7 cellular contexts compared by ENCODE assay signal in genomic region chr12:121466800-121467637, GRCh38.
DNase-seq lines count a peak whose midpoint lies in the region; ATAC-seq lines count a peak whose summit lies in the region.

No MANE protein-coding gene starts in this region.

- DNase-seq in NCI-H128 (lab: John Stamatoyannopoulos, UW; ENCODE audit: unreplicated experiment) (peak; percentile 70), anterior cingulate cortex (lab: John Stamatoyannopoulos, UW) (peak in 56 of 58 donors; percentile 16 to 93 (median 83)), hypothalamus (lab: John Stamatoyannopoulos, UW) (peak in 49 of 51 donors; percentile 33 to 95 (median 82)), sciatic nerve (ENCODE audit: low spot score) (peak; percentile 91)
- peak; percentile 93 for DNase-seq in T-helper 2 cell treated with Interferon-gamma antibody and Interleukin-4, amounts not matched to agents 5 μg/mL and 100 μg/mL, for 36 hours (ENCODE audit: low spot score)

- no peaks in the 10 kb centered on the region for H3K9me3 Mint-ChIP-seq in T-helper 2 cell treated with Interferon-gamma antibody and Interleukin-4, amounts not matched to agents 5 μg/mL and 100 μg/mL, for 36 hours

- ATAC-seq in GM18498 (IDR thresholded peaks at IDR 0.05; ENCODE audit: unreplicated experiment) (peak; percentile 90), HG02759 (IDR thresholded peaks at IDR 0.05; ENCODE audit: unreplicated experiment) (peak; percentile 91), sciatic nerve (peak; percentile 93)

- H3K36me3 Mint-ChIP-seq in T-helper 2 cell treated with Interferon-gamma antibody and Interleukin-4, amounts not matched to agents 5 μg/mL and 100 μg/mL, for 36 hours (ENCODE audit: low read depth): peaks cover 8% of the 10 kb centered on the region

- H3K4me3 Mint-ChIP-seq in T-helper 2 cell treated with Interferon-gamma antibody and Interleukin-4, amounts not matched to agents 5 μg/mL and 100 μg/mL, for 36 hours: no peak overlapping the region

- peaks cover 23% of the 10 kb centered on the region for H3K4me1 Mint-ChIP-seq in T-helper 2 cell treated with Interferon-gamma antibody and Interleukin-4, amounts not matched to agents 5 μg/mL and 100 μg/mL, for 36 hours (ENCODE audit: low read depth)

- H3K27ac Mint-ChIP-seq in T-helper 2 cell treated with Interferon-gamma antibody and Interleukin-4, amounts not matched to agents 5 μg/mL and 100 μg/mL, for 36 hours: no peak overlapping the region

- intact Hi-C loops in sciatic nerve (cut with DNase I): no loop called here

- no peaks in the 10 kb centered on the region for H3K27me3 Mint-ChIP-seq in T-helper 2 cell treated with Interferon-gamma antibody and Interleukin-4, amounts not matched to agents 5 μg/mL and 100 μg/mL, for 36 hours (ENCODE audit: low read depth)

Comparison
In these comparisons a context has a peak if more than half of its experiments do, and no peak if none do; other contexts are left out.
1. Peak in every context shown above with its lines: DNase-seq and ATAC-seq.